Comparison of ENCODE assay signal across 16 cellular contexts in the genomic region with DNA sequence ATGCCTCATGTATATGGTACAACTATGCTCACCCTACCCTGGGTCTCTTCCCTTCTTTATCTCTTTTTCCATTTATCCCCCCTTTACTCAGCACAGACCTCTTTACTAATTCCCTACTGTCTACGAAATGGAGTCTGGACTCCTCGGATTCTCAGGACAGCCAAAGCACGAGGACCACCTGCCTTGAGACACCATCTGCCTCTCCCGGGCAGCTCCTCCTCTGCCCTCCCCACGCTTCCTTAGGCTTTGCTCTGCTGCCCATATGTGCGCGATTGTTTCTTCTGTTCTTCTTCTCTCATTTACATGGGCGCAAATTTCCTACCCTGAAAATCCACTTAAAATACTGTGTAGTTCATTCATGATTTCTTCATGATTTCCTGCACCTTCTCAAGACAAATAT.
DNase-seq lines count a peak whose midpoint lies in the region; ATAC-seq and TF ChIP-seq lines count a peak whose summit lies in the region.
"Had no signal": no experiment of that assay in that cellular context is flagged by ENCODE, and none has a peak within 500 bp of the region (broad histone marks: within the 10 kb centered on the region; RNA-seq: fewer than 3 reads in every experiment).

No MANE protein-coding gene starts in this region.

- ATAC-seq in DND-41 (ENCODE audit: insufficient read depth, low read depth), result no peak
- ATAC-seq in sciatic nerve, result no peak
- no peak for ATAC-seq in HG03521 (IDR thresholded peaks at IDR 0.05; ENCODE audit: unreplicated experiment)
- ATAC-seq: GM23338 had no signal

- intact Hi-C loops in sciatic nerve (cut with DNase I), result no loop called here

- H3K4me2 ChIP-seq in DND-41 (ENCODE audit: insufficient read depth, low read length), result no peak overlapping the region
- H3K4me2 ChIP-seq: BLaER1 treated with 17β-estradiol and CSF1 and Interleukin-3, amounts not matched to agents 10 nM and 100 nM; GM23338 had no signal

- H3K27me3 ChIP-seq in DND-41 (ENCODE audit: insufficient read depth, low read length, poor library complexity), result no peaks in the 10 kb centered on the region
- H3K27me3 ChIP-seq: BLaER1 treated with 17β-estradiol and CSF1 and Interleukin-3, amounts not matched to agents 10 nM and 100 nM had no signal

- DNase-seq in DND-41 (no peak), NCI-H69 (lab: John Stamatoyannopoulos, UW) (peak; percentile 14), cerebellar cortex (ENCODE audit: low spot score) (peak; percentile 94), middle frontal gyrus (ENCODE audit: extremely low spot score, low spot score) (peak; percentile 15), sciatic nerve (ENCODE audit: low spot score) (no peak), GM10266 (ENCODE audit: extremely low spot score) (no peak), NCI-H2227 treated with DMSO at 0.1 percent for 48 hours (lab: John Stamatoyannopoulos, UW) (no peak)
- DNase-seq: ACHN; CD4-positive, CD25-positive, alpha-beta regulatory T cell; DMS79; EL; GDM1; H7 had no signal

- no peak overlapping the region for H3K4me3 ChIP-seq in DND-41 (ENCODE audit: low read depth in 1 of 2, low read length in 2 of 2)
- H3K4me3 ChIP-seq: BLaER1 treated with 17β-estradiol and CSF1 and Interleukin-3, amounts not matched to agents 10 nM and 100 nM; GM23338 had no signal

- H3K79me2 ChIP-seq in DND-41 (ENCODE audit: insufficient read depth, low read length), result no peaks in the 10 kb centered on the region

- TF ChIP-seq CTCF in DND-41 (IDR thresholded peaks at IDR 0.05; ENCODE audit: borderline replicate concordance, extremely low read depth, low read length, poor library complexity, severe bottlenecking), result no peak
- no peak for TF ChIP-seq CTCF in GM10266 (IDR thresholded peaks at IDR 0.05; ENCODE audit: control insufficient read depth, insufficient read depth, low read depth, missing control alignments)

- peaks cover 60% of the 10 kb centered on the region for H3K4me1 ChIP-seq in DND-41 (ENCODE audit: insufficient read depth, low read length)
- H3K4me1 ChIP-seq: BLaER1 treated with 17β-estradiol and CSF1 and Interleukin-3, amounts not matched to agents 10 nM and 100 nM had no signal

- no peak overlapping the region for H2AFZ ChIP-seq in DND-41 (ENCODE audit: low read depth, low read length)
- H2AFZ ChIP-seq: GM23338 had no signal

- H4K20me1 ChIP-seq in DND-41 (ENCODE audit: insufficient read depth, low read length), result no peaks in the 10 kb centered on the region
- H4K20me1 ChIP-seq: BLaER1 treated with 17β-estradiol and CSF1 and Interleukin-3, amounts not matched to agents 10 nM and 100 nM had no signal

- peak overlapping the region; percentile 52 for H3K27ac ChIP-seq in DND-41 (ENCODE audit: low read length)
- H3K27ac ChIP-seq: BLaER1 treated with 17β-estradiol and CSF1 and Interleukin-3, amounts not matched to agents 10 nM and 100 nM had no signal

- no peaks in the 10 kb centered on the region for H3K9me3 ChIP-seq in DND-41 (ENCODE audit: insufficient read depth, low read length, severe bottlenecking)
- H3K9me3 ChIP-seq: BLaER1 treated with 17β-estradiol and CSF1 and Interleukin-3, amounts not matched to agents 10 nM and 100 nM had no signal

- H3K36me3 ChIP-seq in DND-41 (ENCODE audit: insufficient read depth, low read length), result no peaks in the 10 kb centered on the region
- H3K36me3 ChIP-seq: BLaER1 treated with 17β-estradiol and CSF1 and Interleukin-3, amounts not matched to agents 10 nM and 100 nM had no signal

- no peak overlapping the region for H3K9ac ChIP-seq in DND-41 (ENCODE audit: low read depth, low read length)
- H3K9ac ChIP-seq: BLaER1 treated with 17β-estradiol and CSF1 and Interleukin-3, amounts not matched to agents 10 nM and 100 nM had no signal

Comparison
In these comparisons a context has a peak if more than half of its experiments do, and no peak if none do; other contexts are left out.
1. DNase-seq: peak in NCI-H69 (single experiment), cerebellar cortex (single experiment) and middle frontal gyrus (single experiment); none in DND-41 (single experiment), sciatic nerve (single experiment), GM10266 (single experiment) and NCI-H2227 treated with DMSO at 0.1 percent for 48 hours (single experiment).